ENCODE assay signal across 10 cellular contexts in genomic region chr2:45699032-45699658, GRCh38. TPM values are rescaled to one million over a fixed set of nuclear protein-coding genes. Genes with fewer than 3 reads are reported as not detected.
DNase-seq lines count a peak whose midpoint lies in the region; ATAC-seq, FAIRE-seq and TF ChIP-seq lines count a peak whose summit lies in the region.
"Had no signal": no experiment of that assay in that cellular context is flagged by ENCODE, and none has a peak within 500 bp of the region (broad histone marks: within the 10 kb centered on the region; RNA-seq: fewer than 3 reads in every experiment).

No MANE protein-coding gene starts in this region.

- no peaks in the 10 kb centered on the region for H3K9me3 Mint-ChIP-seq in astrocyte (ENCODE audit: unreplicated experiment)

- H3K36me3 ChIP-seq in astrocyte (ENCODE audit: insufficient read depth, low read length) (no peaks in the 10 kb centered on the region), sigmoid colon (no peaks in the 10 kb centered on the region), MG63 (peaks cover 2% of the 10 kb centered on the region; the same call in 1 of the 2 replicates)
- H3K36me3 ChIP-seq: SJSA1 had no signal

- H3K27ac Mint-ChIP-seq in astrocyte (ENCODE audit: unreplicated experiment): peak overlapping the region; percentile 90

- H4K20me1 ChIP-seq in astrocyte (ENCODE audit: insufficient read depth, low read length): peaks cover 11% of the 10 kb centered on the region

- H3K4me1 Mint-ChIP-seq in astrocyte (ENCODE audit: low read depth, unreplicated experiment): peaks cover 19% of the 10 kb centered on the region

- 72 to 89% methylated on average over 7 of the region's 7 CpGs for WGBS in sigmoid colon, 2 donors

- H2AFZ ChIP-seq in astrocyte (ENCODE audit: low read depth, low read length): peak overlapping the region; percentile 5

- H3K4me1 ChIP-seq in astrocyte (ENCODE audit: insufficient read depth, low read length) (peaks cover 13% of the 10 kb centered on the region), sigmoid colon (peaks cover 0 to 32% (median 28%) of the 10 kb centered on the region in 4 donors)

- peak; percentile 76 for DNase-seq in astrocyte (ENCODE audit: low read depth)
- no peak for DNase-seq in sigmoid colon
- DNase-seq in SKM-1 treated with dmso at 0.1 percent for 144 hours (lab: John Stamatoyannopoulos, UW; ENCODE audit: unreplicated experiment): no peak
- no peak for DNase-seq in MG63

- H3K4me3 ChIP-seq in astrocyte (ENCODE audit: insufficient read depth, low read depth, low read length) (no peak overlapping the region), sigmoid colon (no peak overlapping the region), MG63 (no peak overlapping the region)
- H3K4me3 ChIP-seq: SJSA1 had no signal

- H3K27me3 Mint-ChIP-seq in astrocyte (ENCODE audit: low read depth, unreplicated experiment): no peaks in the 10 kb centered on the region

- no peaks in the 10 kb centered on the region for H3K27me3 ChIP-seq in astrocyte (ENCODE audit: insufficient read depth, low read length)
- no peaks in the 10 kb centered on the region for H3K27me3 ChIP-seq in sigmoid colon
- no peaks in the 10 kb centered on the region for H3K27me3 ChIP-seq in MG63
- H3K27me3 ChIP-seq: SJSA1 had no signal

- TF ChIP-seq CTCF in astrocyte (IDR thresholded peaks at IDR 0.05; ENCODE audit: insufficient read depth, low read depth, low read length) (no peak), sigmoid colon (IDR thresholded peaks at IDR 0.05) (no peak)

- H3K9ac ChIP-seq in astrocyte (ENCODE audit: low read length): peak overlapping the region; percentile 45

- peaks cover 5% of the 10 kb centered on the region for H3K79me2 ChIP-seq in astrocyte (ENCODE audit: insufficient read depth, low read length)

- peak overlapping the region; percentile 63 for H3K4me2 ChIP-seq in astrocyte (ENCODE audit: low read length)

- TF ChIP-seq POLR2A in sigmoid colon (IDR thresholded peaks at IDR 0.05): no peak

- H3K9me3 ChIP-seq in astrocyte (ENCODE audit: insufficient read depth, low read depth, low read length) (no peaks in the 10 kb centered on the region), sigmoid colon (no peaks in the 10 kb centered on the region), MG63 (no peaks in the 10 kb centered on the region)
- H3K9me3 ChIP-seq: SJSA1 had no signal

- TF ChIP-seq EP300 in sigmoid colon (IDR thresholded peaks at IDR 0.05): no peak

- no peaks in the 10 kb centered on the region for H3K36me3 Mint-ChIP-seq in astrocyte (ENCODE audit: low read depth, unreplicated experiment)

- peak overlapping the region; percentile 17 for H3K4me3 Mint-ChIP-seq in astrocyte (ENCODE audit: unreplicated experiment)

- intact Hi-C loops in sigmoid colon (cut with DNase I): no loop called here

- H3K27ac ChIP-seq in astrocyte (ENCODE audit: low read depth, low read length) (peak overlapping the region; percentile 28), sigmoid colon (peak overlapping the region in 3 of 4 donors; percentile 75 to 78 (median 77))
- H3K27ac ChIP-seq: SJSA1 had no signal

- peak; percentile 55 for FAIRE-seq in astrocyte (lab: Jason Lieb, UNC)
- FAIRE-seq: islet of Langerhans had no signal

- peak; percentile 75 for ATAC-seq in GM18870 (IDR thresholded peaks at IDR 0.05; ENCODE audit: unreplicated experiment)
- peak; percentile 58 for ATAC-seq in HG02884 (IDR thresholded peaks at IDR 0.05; ENCODE audit: unreplicated experiment)
- no peak for ATAC-seq in HG03025 (IDR thresholded peaks at IDR 0.05; ENCODE audit: low FRiP score, unreplicated experiment)
- no peak for ATAC-seq in GM19324 (IDR thresholded peaks at IDR 0.05; ENCODE audit: low FRiP score, unreplicated experiment)

RNA-seq across cellular contexts. Expression of gene PRKCE, which starts 47.7 kb away (rescaled TPM):
- total RNA-seq in astrocyte: 11.2 and 12.8 TPM in 2 replicates
- total RNA-seq in sigmoid colon: 10 to 100 TPM; 15.8 to 21.9 (median 19.2) TPM
- polyA plus RNA-seq in sigmoid colon: 1 to 10 TPM; 3.0 to 7.7 (median 3.5) TPM
- total RNA-seq in MG63 (2014; rRNA removed; shearing (Covaris generic); ENCODE audit: low replicate concordance): 7.9 and 16.9 TPM in 2 replicates

Comparison
In these comparisons a context has a peak if more than half of its experiments do, and no peak if none do; other contexts are left out.
1. ATAC-seq: peak in GM18870 (single experiment) and HG02884 (single experiment); none in HG03025 (single experiment) and GM19324 (single experiment).